In the genomic region with DNA sequence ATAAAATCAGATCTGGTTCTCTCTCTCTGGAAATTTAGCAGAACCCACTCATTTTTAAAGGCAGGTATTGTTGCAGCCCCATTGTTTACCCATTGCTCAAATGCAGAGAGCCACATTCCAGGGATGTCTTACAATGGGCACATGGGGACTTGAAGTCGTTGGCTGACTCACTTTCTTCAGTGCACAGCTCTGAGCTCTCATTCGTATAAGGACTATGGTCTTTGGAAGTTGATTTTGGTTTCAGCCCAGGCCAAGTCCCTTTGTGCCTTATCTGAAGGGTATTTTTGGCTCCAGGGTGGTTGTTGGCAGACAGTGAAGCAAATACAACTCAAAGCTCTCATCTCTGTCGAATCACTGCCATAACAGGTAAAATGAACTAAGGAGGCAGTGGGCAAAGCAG, we compare ENCODE assay signal across 26 cellular contexts. TPM values are rescaled to one million over a fixed set of nuclear protein-coding genes. Genes with fewer than 3 reads are reported as not detected.
DNase-seq lines count a peak whose midpoint lies in the region; ATAC-seq and TF ChIP-seq lines count a peak whose summit lies in the region.
"Had no signal": no experiment of that assay in that cellular context is flagged by ENCODE, and none has a peak within 500 bp of the region (broad histone marks: within the 10 kb centered on the region; RNA-seq: fewer than 3 reads in every experiment).

No MANE protein-coding gene starts in this region.

- 24% methylated on average over 3 of the region's 3 CpGs for WGBS in SK-N-SH (ENCODE audit: low lambda C conversion rate)

- in situ Hi-C loops in Panc1 (cut with HindIII; ENCODE audit: low pct_unique_long_range_greater_than_20kb, low sequenced_read_pairs): no loop called here

- TF ChIP-seq RAD21 in SK-N-SH (IDR thresholded peaks at IDR 0.05; ENCODE audit: low read length): no peak

- H3K4me2 ChIP-seq in neural progenitor cell (no peak overlapping the region), SK-N-SH (no peak overlapping the region)
- H3K4me2 ChIP-seq: smooth muscle cell had no signal

- DNase-seq in Panc1 (ENCODE audit: low read depth, low spot score): no peak
- peak; percentile 43 for DNase-seq in fibroblast of the aortic adventitia (ENCODE audit: low read depth)
- DNase-seq in neural progenitor cell (ENCODE audit: low spot score): peak; percentile 47
- DNase-seq in hippocampal formation (lab: John Stamatoyannopoulos, UW): no peak
- no peak for DNase-seq in SK-N-SH
- no peak for DNase-seq in activated CD8-positive, alpha-beta T cell treated with anti-CD3 and anti-CD28 coated beads, Interleukin-2, amount 10 ng/mL, durations not matched to agents 7 days and 5 days
- DNase-seq: activated CD8-positive, alpha-beta memory T cell treated with anti-CD3 and anti-CD28 coated beads, Interleukin-2, amount 50 U/mL, for 48 hours; brain microvascular endothelial cell; colonic mucosa; GOT3; IMR-90; NCI-H1436; NCI-H2171; NCI-H526 treated with DMSO at 0.1 percent for 48 hours; psoas muscle; SHP77; stimulated activated CD4-positive, alpha-beta T cell treated with anti-CD3 and anti-CD28 coated beads, Interleukin-2, amount 100 ng/mL, for 48 hours; stimulated activated naive CD4-positive, alpha-beta T cell had no signal

- H3K4me3 Mint-ChIP-seq in neural progenitor cell: no peak overlapping the region
- H3K4me3 Mint-ChIP-seq in activated CD8-positive, alpha-beta T cell treated with anti-CD3 and anti-CD28 coated beads, Interleukin-2, amount 10 ng/mL, durations not matched to agents 7 days and 5 days: no peak overlapping the region
- H3K4me3 Mint-ChIP-seq: CD14-positive monocyte, neural crest cell had no signal

- no TSS peak for BruUV-seq in Panc1 (replicated peaks; lab: Mats Ljungman, UMichigan)

- no peaks in the 10 kb centered on the region for H3K79me2 ChIP-seq in neural progenitor cell (ENCODE audit: low read depth)
- no peaks in the 10 kb centered on the region for H3K79me2 ChIP-seq in SK-N-SH (ENCODE audit: insufficient read depth)

- ATAC-seq in Panc1 (peak; percentile 78), GM18520 (IDR thresholded peaks at IDR 0.05; ENCODE audit: unreplicated experiment) (no peak)
- ATAC-seq in activated CD8-positive, alpha-beta T cell treated with anti-CD3 and anti-CD28 coated beads, Interleukin-2, amount 10 ng/mL, durations not matched to agents 7 days and 5 days: no peak
- ATAC-seq: psoas muscle had no signal

- no peaks in the 10 kb centered on the region for H3K27me3 ChIP-seq in HUES48 (ENCODE audit: control insufficient read depth, insufficient read depth, low read length)
- H3K27me3 ChIP-seq in Panc1 (ENCODE audit: control insufficient read depth, insufficient read depth, low read length): no peaks in the 10 kb centered on the region
- no peaks in the 10 kb centered on the region for H3K27me3 ChIP-seq in neural progenitor cell
- no peaks in the 10 kb centered on the region for H3K27me3 ChIP-seq in SK-N-SH (ENCODE audit: insufficient read depth)
- H3K27me3 ChIP-seq: brain microvascular endothelial cell, colonic mucosa, thyroid gland had no signal

- H4K20me1 ChIP-seq in neural progenitor cell (ENCODE audit: low read depth): no peaks in the 10 kb centered on the region
- H4K20me1 ChIP-seq in SK-N-SH (ENCODE audit: insufficient read depth): no peaks in the 10 kb centered on the region

- intact Hi-C loops in Panc1 (cut with micrococcal nuclease; ENCODE audit: unreplicated experiment): no loop called here

- TF ChIP-seq EP300 in SK-N-SH (IDR thresholded peaks at IDR 0.05; ENCODE audit: borderline replicate concordance in 1 of 2, low read depth in 1 of 2, low read length in 1 of 2): no peak

- H3F3A ChIP-seq in neural progenitor cell (ENCODE audit: low read depth) (no peaks in the 10 kb centered on the region), SK-N-SH (replicated peaks; ENCODE audit: insufficient read depth) (no peaks in the 10 kb centered on the region)

- peak overlapping the region; percentile 71 for H3K27ac ChIP-seq in HUES48 (ENCODE audit: low read depth, low read length)
- no peak overlapping the region for H3K27ac ChIP-seq in Panc1 (ENCODE audit: low read length)
- H3K27ac ChIP-seq in neural progenitor cell: no peak overlapping the region
- no peak overlapping the region for H3K27ac ChIP-seq in SK-N-SH (ENCODE audit: low read depth in 2 of 2, low read length in 1 of 2)
- H3K27ac ChIP-seq: brain microvascular endothelial cell, colonic mucosa, HL-60, psoas muscle, thyroid gland had no signal

- H3K4me1 ChIP-seq in HUES48 (ENCODE audit: control insufficient read depth, insufficient read depth, low read length) (peaks cover 9% of the 10 kb centered on the region), Panc1 (ENCODE audit: control insufficient read depth, insufficient read depth, low read length) (no peaks in the 10 kb centered on the region; the same call in 1 of the 2 replicates), neural progenitor cell (peaks cover 7% of the 10 kb centered on the region), SK-N-SH (ENCODE audit: control insufficient read depth in 1 of 2, insufficient read depth in 2 of 2, low read depth in 1 of 2, low read length in 1 of 2) (no peaks in the 10 kb centered on the region)
- H3K4me1 ChIP-seq: colonic mucosa, psoas muscle, thyroid gland had no signal

- H3K9me2 ChIP-seq in SK-N-SH: no peaks in the 10 kb centered on the region

- no peak overlapping the region; the same call in 1 of the 2 replicates for H3K4me3 ChIP-seq in HUES48 (ENCODE audit: low read depth, low read length)
- no peak overlapping the region for H3K4me3 ChIP-seq in Panc1 (ENCODE audit: low read depth in 2 of 2, low read length in 2 of 2)
- no peak overlapping the region for H3K4me3 ChIP-seq in fibroblast of the aortic adventitia (ENCODE audit: low read depth, low read length)
- H3K4me3 ChIP-seq in neural progenitor cell: no peak overlapping the region
- H3K4me3 ChIP-seq in SK-N-SH (ENCODE audit: low read depth in 2 of 2, low read length in 1 of 2): no peak overlapping the region
- H3K4me3 ChIP-seq: colonic mucosa, psoas muscle, smooth muscle cell, thyroid gland had no signal

- POLR2A ChIA-PET in Panc1 (lab: Charles Lee): no interaction called here
- POLR2A ChIA-PET in SK-N-SH (lab: Yijun Ruan, JAX): no interaction called here
- POLR2A ChIA-PET in activated CD8-positive, alpha-beta T cell treated with anti-CD3 and anti-CD28 coated beads, Interleukin-2, amount 10 ng/mL, durations not matched to agents 7 days and 5 days (lab: Charles Lee): no interaction called here

- H3K36me3 ChIP-seq in HUES48 (ENCODE audit: control insufficient read depth, insufficient read depth, low read length) (no peaks in the 10 kb centered on the region), Panc1 (ENCODE audit: control insufficient read depth, insufficient read depth, low read length) (no peaks in the 10 kb centered on the region), neural progenitor cell (no peaks in the 10 kb centered on the region), SK-N-SH (replicated peaks in 1 of 2; ENCODE audit: control insufficient read depth in 1 of 2, insufficient read depth in 2 of 2, low read length in 1 of 2) (no peaks in the 10 kb centered on the region)
- H3K36me3 ChIP-seq: brain microvascular endothelial cell, colonic mucosa, thyroid gland had no signal

- H3K9me3 ChIP-seq in HUES48 (ENCODE audit: control insufficient read depth, insufficient read depth, low read length): no peaks in the 10 kb centered on the region
- no peaks in the 10 kb centered on the region for H3K9me3 ChIP-seq in Panc1 (ENCODE audit: control insufficient read depth, insufficient read depth, low read depth, low read length)
- H3K9me3 ChIP-seq in neural progenitor cell (ENCODE audit: low read depth): no peaks in the 10 kb centered on the region
- H3K9me3 ChIP-seq in SK-N-SH: no peaks in the 10 kb centered on the region
- H3K9me3 ChIP-seq: colonic mucosa, psoas muscle, thyroid gland had no signal

- no peak overlapping the region for H3K9ac ChIP-seq in HUES48 (ENCODE audit: low read depth, low read length)
- no peak overlapping the region for H3K9ac ChIP-seq in neural progenitor cell
- H3K9ac ChIP-seq in SK-N-SH: no peak overlapping the region

- H3K36me3 Mint-ChIP-seq in neural progenitor cell: peaks cover under 1% of the 10 kb centered on the region
- no peaks in the 10 kb centered on the region for H3K36me3 Mint-ChIP-seq in activated CD8-positive, alpha-beta T cell treated with anti-CD3 and anti-CD28 coated beads, Interleukin-2, amount 10 ng/mL, durations not matched to agents 7 days and 5 days (ENCODE audit: low read depth)

- peaks cover 5% of the 10 kb centered on the region for H3K9me3 Mint-ChIP-seq in neural progenitor cell
- H3K9me3 Mint-ChIP-seq in activated CD8-positive, alpha-beta T cell treated with anti-CD3 and anti-CD28 coated beads, Interleukin-2, amount 10 ng/mL, durations not matched to agents 7 days and 5 days (ENCODE audit: insufficient read depth): no peaks in the 10 kb centered on the region

- peaks cover 6% of the 10 kb centered on the region for H3K27me3 Mint-ChIP-seq in neural progenitor cell (ENCODE audit: insufficient read depth, low read depth)
- H3K27me3 Mint-ChIP-seq in activated CD8-positive, alpha-beta T cell treated with anti-CD3 and anti-CD28 coated beads, Interleukin-2, amount 10 ng/mL, durations not matched to agents 7 days and 5 days (ENCODE audit: low read depth): no peaks in the 10 kb centered on the region

- CTCF ChIA-PET in Panc1 (lab: Charles Lee): no interaction called here
- CTCF ChIA-PET in SK-N-SH (lab: Yijun Ruan, JAX): interaction anchor here (0.5 to 1.3 kb wide), 2 partner anchors 11 to 32 kb away, joined by 3 read pairs; no protein-coding TSS in a partner anchor
- CTCF ChIA-PET in activated CD8-positive, alpha-beta T cell treated with anti-CD3 and anti-CD28 coated beads, Interleukin-2, amount 10 ng/mL, durations not matched to agents 7 days and 5 days (lab: Charles Lee): no interaction called here

- no peak overlapping the region for H2AFZ ChIP-seq in neural progenitor cell (replicated peaks)
- H2AFZ ChIP-seq in SK-N-SH (ENCODE audit: low read depth): no peak overlapping the region

- TF ChIP-seq CTCF in Panc1 (IDR thresholded peaks at IDR 0.05) (no peak), fibroblast of the aortic adventitia (IDR thresholded peaks at IDR 0.05; ENCODE audit: insufficient read depth, low read length) (no peak), neural progenitor cell (IDR thresholded peaks at IDR 0.05) (no peak), SK-N-SH (IDR thresholded peaks at IDR 0.05) (no peak)

- H3K4me1 Mint-ChIP-seq in neural progenitor cell: no peaks in the 10 kb centered on the region
- H3K4me1 Mint-ChIP-seq in activated CD8-positive, alpha-beta T cell treated with anti-CD3 and anti-CD28 coated beads, Interleukin-2, amount 10 ng/mL, durations not matched to agents 7 days and 5 days (ENCODE audit: low read depth): no peaks in the 10 kb centered on the region
- H3K4me1 Mint-ChIP-seq: neural crest cell had no signal

- H3K27ac Mint-ChIP-seq in neural progenitor cell: no peak overlapping the region
- H3K27ac Mint-ChIP-seq in activated CD8-positive, alpha-beta T cell treated with anti-CD3 and anti-CD28 coated beads, Interleukin-2, amount 10 ng/mL, durations not matched to agents 7 days and 5 days: no peak overlapping the region
- H3K27ac Mint-ChIP-seq: CD14-positive monocyte had no signal

RNA-seq across cellular contexts. Expression of a gene that starts 47.3 kb away (rescaled TPM):
- 10.5 TPM for total RNA-seq in Panc1 (2021; ENCODE audit: unreplicated experiment)
- 9.5 TPM for polyA plus RNA-seq in Panc1 (2012; ENCODE audit: insufficient read length)
- total RNA-seq in fibroblast of the aortic adventitia (ENCODE audit: low replicate concordance): 0.27 TPM in 1 of 2 replicates, not detected in the other
- total RNA-seq in neural progenitor cell (ENCODE audit: low replicate concordance): 22.8 and 25.5 TPM in 2 replicates
- 0.05 TPM in 1 of 2 replicates, not detected in the other for polyA plus RNA-seq in SK-N-SH (2012; rRNA removed)
- 0.01 and 0.12 TPM in 2 replicates for polyA plus RNA-seq in SK-N-SH (2012; cell fraction: cytosol; rRNA removed)
- 0.04 TPM in 1 of 2 replicates, not detected in the other for polyA plus RNA-seq in SK-N-SH (2012; cell fraction: nucleus; rRNA removed)
- total RNA-seq in activated CD8-positive, alpha-beta T cell treated with anti-CD3 and anti-CD28 coated beads, Interleukin-2, amount 10 ng/mL, durations not matched to agents 7 days and 5 days: not detected
- total RNA-seq: fibroblast of lung, IMR-90 had no signal
- polyA plus RNA-seq: fibroblast of lung, IMR-90, smooth muscle cell had no signal

Comparison
In these comparisons a context has a peak if more than half of its experiments do, and no peak if none do; other contexts are left out.
1. DNase-seq: peak in fibroblast of the aortic adventitia (single experiment) and neural progenitor cell (single experiment); none in Panc1 (single experiment), hippocampal formation (0 of 2), SK-N-SH (single experiment) and activated CD8-positive, alpha-beta T cell treated with anti-CD3 and anti-CD28 coated beads, Interleukin-2, amount 10 ng/mL, durations not matched to agents 7 days and 5 days (single experiment).